In genomic region chr10:128627811-128628210, GRCh38 we compare ENCODE assay signal across 8 cellular contexts.
"Had no signal": no experiment of that assay in that cellular context is flagged by ENCODE, and none has a peak within 500 bp of the region (broad histone marks: within the 10 kb centered on the region; RNA-seq: fewer than 3 reads in every experiment).

No MANE protein-coding gene starts in this region.

- H3K4me3 ChIP-seq: GM23338, HAP-1 had no signal

- H3K9me3 ChIP-seq: HAP-1 had no signal

- H3K9me3 Mint-ChIP-seq: IgD-negative memory B cell had no signal

- H3K27ac ChIP-seq: HL-60 had no signal

- H3K36me3 ChIP-seq: HAP-1 had no signal

- FAIRE-seq: HepG2 had no signal

- DNase-seq: HFFc6, KBM-7 had no signal

- H3K4me3 Mint-ChIP-seq: GM23338, HFFc6 had no signal

- H3K27ac Mint-ChIP-seq: HFFc6, IgD-negative memory B cell had no signal

- H3K4me1 Mint-ChIP-seq: IgD-negative memory B cell had no signal

- H3K4me2 ChIP-seq: GM23338 had no signal

- H3K27me3 Mint-ChIP-seq: IgD-negative memory B cell had no signal

- ATAC-seq: HCT116, HepG2 had no signal

- H2AFZ ChIP-seq: GM23338 had no signal

- H3K36me3 Mint-ChIP-seq: IgD-negative memory B cell had no signal

- H3K4me1 ChIP-seq: HAP-1 had no signal
